Comparison of ENCODE assay signal across 18 cellular contexts in genomic region chr15:87755226-87755625, GRCh38.
DNase-seq lines count a peak whose midpoint lies in the region; ATAC-seq lines count a peak whose summit lies in the region.
"Had no signal": no experiment of that assay in that cellular context is flagged by ENCODE, and none has a peak within 500 bp of the region (broad histone marks: within the 10 kb centered on the region; RNA-seq: fewer than 3 reads in every experiment).

No MANE protein-coding gene starts in this region.

- H3K36me3 Mint-ChIP-seq in natural killer cell treated with Interleukin-12 subunit alpha and Interleukin-12 subunit beta and Interleukin-15 and Interleukin-18, amount 100 ng/mL, for 72 hours = no peaks in the 10 kb centered on the region
- H3K36me3 Mint-ChIP-seq: naive B cell had no signal

- H3K27ac Mint-ChIP-seq in natural killer cell treated with Interleukin-12 subunit alpha and Interleukin-12 subunit beta and Interleukin-15 and Interleukin-18, amount 100 ng/mL, for 72 hours = no peak overlapping the region
- H3K27ac Mint-ChIP-seq: activated naive CD4-positive, alpha-beta T cell treated with anti-CD3 and anti-CD28 coated beads, Interleukin-2, amount 50 U/mL, for 24 hours; naive B cell had no signal

- no peaks in the 10 kb centered on the region for H3K4me1 Mint-ChIP-seq in natural killer cell treated with Interleukin-12 subunit alpha and Interleukin-12 subunit beta and Interleukin-15 and Interleukin-18, amount 100 ng/mL, for 72 hours (ENCODE audit: low read depth in 2 of 2)
- H3K4me1 Mint-ChIP-seq: central memory CD8-positive, alpha-beta T cell; naive B cell had no signal

- no peak for ATAC-seq in HG02759 (IDR thresholded peaks at IDR 0.05; ENCODE audit: unreplicated experiment)
- no peak for ATAC-seq in natural killer cell treated with Interleukin-12 subunit alpha and Interleukin-12 subunit beta and Interleukin-15 and Interleukin-18, amount 100 ng/mL, for 72 hours

- peak; percentile 3 for DNase-seq in NCI-H146 (lab: John Stamatoyannopoulos, UW)
- no peak for DNase-seq in NCI-H146 treated with DMSO at 0.1 percent for 48 hours (lab: John Stamatoyannopoulos, UW; ENCODE audit: unreplicated experiment)
- DNase-seq in NCI-H2196 (lab: John Stamatoyannopoulos, UW; ENCODE audit: unreplicated experiment) = peak; percentile 38
- DNase-seq in RPMI8226 = peak; percentile 91
- no peak for DNase-seq in SIG-M5 (lab: John Stamatoyannopoulos, UW)
- no peak for DNase-seq in natural killer cell treated with Interleukin-12 subunit alpha and Interleukin-12 subunit beta and Interleukin-15 and Interleukin-18, amount 100 ng/mL, for 72 hours (ENCODE audit: low spot score)
- no peak for DNase-seq in NCI-H2107 treated with DMSO at 0.1 percent for 48 hours (lab: John Stamatoyannopoulos, UW; ENCODE audit: unreplicated experiment)
- DNase-seq: activated CD4-positive, CD25-positive, alpha-beta regulatory T cell treated with anti-CD3 and anti-CD28 coated beads, Interleukin-2, amount 50 U/mL, for 72 hours; dorsolateral prefrontal cortex; foreskin fibroblast; GF-D8; naive B cell; NCI-H2171 treated with DMSO at 0.1 percent for 48 hours; stimulated activated CD4-positive, alpha-beta T cell treated with anti-CD3 and anti-CD28 coated beads, Interleukin-12 subunit alpha, Interleukin-12 subunit beta, amount 100 ng/mL, for 4 hours; stimulated activated CD8-positive, alpha-beta memory T cell treated with anti-CD3 and anti-CD28 coated beads, Interleukin-4, amount 100 ng/mL, for 48 hours had no signal

- peaks cover 0 to 2% of the 10 kb centered on the region in 2 donors for H3K27me3 Mint-ChIP-seq in natural killer cell treated with Interleukin-12 subunit alpha and Interleukin-12 subunit beta and Interleukin-15 and Interleukin-18, amount 100 ng/mL, for 72 hours
- H3K27me3 Mint-ChIP-seq: central memory CD8-positive, alpha-beta T cell had no signal

- peaks cover 3% of the 10 kb centered on the region for H3K9me3 Mint-ChIP-seq in natural killer cell treated with Interleukin-12 subunit alpha and Interleukin-12 subunit beta and Interleukin-15 and Interleukin-18, amount 100 ng/mL, for 72 hours
- H3K9me3 Mint-ChIP-seq: activated naive CD4-positive, alpha-beta T cell treated with anti-CD3 and anti-CD28 coated beads, Interleukin-2, amount 50 U/mL, for 24 hours; central memory CD8-positive, alpha-beta T cell had no signal

- no peak overlapping the region for H3K4me3 Mint-ChIP-seq in natural killer cell treated with Interleukin-12 subunit alpha and Interleukin-12 subunit beta and Interleukin-15 and Interleukin-18, amount 100 ng/mL, for 72 hours
- H3K4me3 Mint-ChIP-seq: activated naive CD4-positive, alpha-beta T cell treated with anti-CD3 and anti-CD28 coated beads, Interleukin-2, amount 50 U/mL, for 24 hours; central memory CD8-positive, alpha-beta T cell; naive B cell had no signal

Comparison
In these comparisons a context has a peak if more than half of its experiments do, and no peak if none do; other contexts are left out.
1. DNase-seq: peak in NCI-H146 (single experiment), NCI-H2196 (single experiment) and RPMI8226 (single experiment); none in NCI-H146 treated with DMSO at 0.1 percent for 48 hours (single experiment), SIG-M5 (single experiment), natural killer cell treated with Interleukin-12 subunit alpha and Interleukin-12 subunit beta and Interleukin-15 and Interleukin-18, amount 100 ng/mL, for 72 hours (single experiment) and NCI-H2107 treated with DMSO at 0.1 percent for 48 hours (single experiment).